Comparison of ENCODE assay signal across 1 cellular context in the genomic region with DNA sequence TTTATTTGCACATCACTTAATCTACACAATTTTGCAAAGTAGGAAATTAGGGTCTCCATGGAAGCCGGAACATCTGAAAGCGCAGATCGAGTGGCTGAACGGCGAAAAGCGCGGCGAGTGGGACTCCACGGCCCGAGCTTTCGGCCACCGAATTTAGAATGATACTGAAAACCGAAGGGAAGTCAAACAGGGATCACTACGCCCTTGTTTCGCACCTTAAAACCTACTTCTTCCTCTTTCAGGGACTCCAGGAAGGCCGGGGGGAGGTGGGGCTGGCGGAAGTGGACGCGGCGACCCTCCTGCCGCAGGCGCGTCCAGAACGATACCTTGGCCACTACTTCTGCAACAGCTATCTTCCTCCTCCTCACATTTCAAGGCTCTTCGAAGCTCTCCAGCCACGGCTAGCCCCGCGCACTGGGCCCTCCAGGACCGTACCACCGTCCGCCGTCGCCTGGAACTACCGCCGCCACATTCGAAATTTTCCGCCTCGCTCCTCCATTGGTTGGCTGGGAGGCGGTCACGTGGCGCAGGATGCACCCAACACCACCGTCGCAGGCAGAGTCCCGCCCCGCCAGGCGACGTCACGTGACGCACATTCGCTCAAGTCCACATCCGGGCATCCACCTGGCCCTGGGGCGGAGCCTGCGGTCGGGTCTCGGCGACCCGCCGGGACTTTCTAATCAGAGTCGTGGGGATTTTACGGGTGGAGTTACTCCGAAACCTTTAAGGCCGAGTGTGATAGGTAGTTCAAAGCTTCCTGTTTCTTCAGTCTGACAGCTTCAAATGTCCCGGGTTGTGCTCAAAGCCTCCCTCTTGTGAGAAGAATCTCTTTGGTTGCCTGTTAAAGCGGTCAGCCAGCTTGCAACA.
TF ChIP-seq lines count a peak whose summit lies in the region.

A gene (minus strand): TSS at position 474 of the 867 bp plus-strand sequence. CDS start 2,179 bp downstream, outside the sequence.

TF ChIP-seq in GM23338, 12 proteins besides CTCF, POLR2A, EP300 and RAD21:
- TF ChIP-seq STAT1 (IDR thresholded peaks at IDR 0.05; ENCODE audit: unreplicated experiment) (no peak), ZNF331 (CRISPR knock-in tag; IDR thresholded peaks at IDR 0.05; ENCODE audit: low read depth) (no peak), EZH2phosphoT487 (IDR thresholded peaks at IDR 0.05; ENCODE audit: unreplicated experiment) (no peak), ZNF114 (CRISPR knock-in tag; IDR thresholded peaks at IDR 0.05) (no peak), JUNB (IDR thresholded peaks at IDR 0.05; ENCODE audit: unreplicated experiment) (no peak), POLR2AphosphoS5 (IDR thresholded peaks at IDR 0.05; ENCODE audit: low read depth) (peak; percentile 89), CREB1 (CRISPR knock-in tag; IDR thresholded peaks at IDR 0.05; ENCODE audit: low read depth) (peak; percentile 89), NANOG (IDR thresholded peaks at IDR 0.05; ENCODE audit: borderline replicate concordance) (no peak), EZH2 (IDR thresholded peaks at IDR 0.05; ENCODE audit: low read depth, unreplicated experiment) (no peak)
- TF ChIP-seq, protein P1, sequence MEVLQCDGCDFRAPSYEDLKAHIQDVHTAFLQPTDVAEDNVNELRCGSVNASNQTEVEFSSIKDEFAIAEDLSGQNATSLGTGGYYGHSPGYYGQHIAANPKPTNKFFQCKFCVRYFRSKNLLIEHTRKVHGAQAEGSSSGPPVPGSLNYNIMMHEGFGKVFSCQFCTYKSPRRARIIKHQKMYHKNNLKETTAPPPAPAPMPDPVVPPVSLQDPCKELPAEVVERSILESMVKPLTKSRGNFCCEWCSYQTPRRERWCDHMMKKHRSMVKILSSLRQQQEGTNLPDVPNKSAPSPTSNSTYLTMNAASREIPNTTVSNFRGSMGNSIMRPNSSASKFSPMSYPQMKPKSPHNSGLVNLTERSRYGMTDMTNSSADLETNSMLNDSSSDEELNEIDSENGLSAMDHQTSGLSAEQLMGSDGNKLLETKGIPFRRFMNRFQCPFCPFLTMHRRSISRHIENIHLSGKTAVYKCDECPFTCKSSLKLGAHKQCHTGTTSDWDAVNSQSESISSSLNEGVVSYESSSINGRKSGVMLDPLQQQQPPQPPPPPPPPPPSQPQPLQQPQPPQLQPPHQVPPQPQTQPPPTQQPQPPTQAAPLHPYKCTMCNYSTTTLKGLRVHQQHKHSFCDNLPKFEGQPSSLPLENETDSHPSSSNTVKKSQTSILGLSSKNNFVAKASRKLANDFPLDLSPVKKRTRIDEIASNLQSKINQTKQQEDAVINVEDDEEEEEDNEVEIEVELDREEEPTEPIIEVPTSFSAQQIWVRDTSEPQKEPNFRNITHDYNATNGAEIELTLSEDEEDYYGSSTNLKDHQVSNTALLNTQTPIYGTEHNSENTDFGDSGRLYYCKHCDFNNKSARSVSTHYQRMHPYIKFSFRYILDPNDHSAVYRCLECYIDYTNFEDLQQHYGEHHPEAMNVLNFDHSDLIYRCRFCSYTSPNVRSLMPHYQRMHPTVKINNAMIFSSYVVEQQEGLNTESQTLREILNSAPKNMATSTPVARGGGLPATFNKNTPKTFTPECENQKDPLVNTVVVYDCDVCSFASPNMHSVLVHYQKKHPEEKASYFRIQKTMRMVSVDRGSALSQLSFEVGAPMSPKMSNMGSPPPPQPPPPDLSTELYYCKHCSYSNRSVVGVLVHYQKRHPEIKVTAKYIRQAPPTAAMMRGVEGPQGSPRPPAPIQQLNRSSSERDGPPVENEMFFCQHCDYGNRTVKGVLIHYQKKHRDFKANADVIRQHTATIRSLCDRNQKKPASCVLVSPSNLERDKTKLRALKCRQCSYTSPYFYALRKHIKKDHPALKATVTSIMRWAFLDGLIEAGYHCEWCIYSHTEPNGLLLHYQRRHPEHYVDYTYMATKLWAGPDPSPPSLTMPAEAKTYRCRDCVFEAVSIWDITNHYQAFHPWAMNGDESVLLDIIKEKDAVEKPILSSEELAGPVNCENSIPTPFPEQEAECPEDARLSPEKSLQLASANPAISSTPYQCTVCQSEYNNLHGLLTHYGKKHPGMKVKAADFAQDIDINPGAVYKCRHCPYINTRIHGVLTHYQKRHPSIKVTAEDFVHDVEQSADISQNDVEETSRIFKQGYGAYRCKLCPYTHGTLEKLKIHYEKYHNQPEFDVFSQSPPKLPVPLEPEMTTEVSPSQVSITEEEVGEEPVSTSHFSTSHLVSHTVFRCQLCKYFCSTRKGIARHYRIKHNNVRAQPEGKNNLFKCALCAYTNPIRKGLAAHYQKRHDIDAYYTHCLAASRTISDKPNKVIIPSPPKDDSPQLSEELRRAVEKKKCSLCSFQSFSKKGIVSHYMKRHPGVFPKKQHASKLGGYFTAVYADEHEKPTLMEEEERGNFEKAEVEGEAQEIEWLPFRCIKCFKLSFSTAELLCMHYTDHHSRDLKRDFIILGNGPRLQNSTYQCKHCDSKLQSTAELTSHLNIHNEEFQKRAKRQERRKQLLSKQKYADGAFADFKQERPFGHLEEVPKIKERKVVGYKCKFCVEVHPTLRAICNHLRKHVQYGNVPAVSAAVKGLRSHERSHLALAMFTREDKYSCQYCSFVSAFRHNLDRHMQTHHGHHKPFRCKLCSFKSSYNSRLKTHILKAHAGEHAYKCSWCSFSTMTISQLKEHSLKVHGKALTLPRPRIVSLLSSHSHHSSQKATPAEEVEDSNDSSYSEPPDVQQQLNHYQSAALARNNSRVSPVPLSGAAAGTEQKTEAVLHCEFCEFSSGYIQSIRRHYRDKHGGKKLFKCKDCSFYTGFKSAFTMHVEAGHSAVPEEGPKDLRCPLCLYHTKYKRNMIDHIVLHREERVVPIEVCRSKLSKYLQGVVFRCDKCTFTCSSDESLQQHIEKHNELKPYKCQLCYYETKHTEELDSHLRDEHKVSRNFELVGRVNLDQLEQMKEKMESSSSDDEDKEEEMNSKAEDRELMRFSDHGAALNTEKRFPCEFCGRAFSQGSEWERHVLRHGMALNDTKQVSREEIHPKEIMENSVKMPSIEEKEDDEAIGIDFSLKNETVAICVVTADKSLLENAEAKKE (CRISPR knock-in tag; IDR thresholded peaks at IDR 0.05): no peak
- TF ChIP-seq, protein P2, sequence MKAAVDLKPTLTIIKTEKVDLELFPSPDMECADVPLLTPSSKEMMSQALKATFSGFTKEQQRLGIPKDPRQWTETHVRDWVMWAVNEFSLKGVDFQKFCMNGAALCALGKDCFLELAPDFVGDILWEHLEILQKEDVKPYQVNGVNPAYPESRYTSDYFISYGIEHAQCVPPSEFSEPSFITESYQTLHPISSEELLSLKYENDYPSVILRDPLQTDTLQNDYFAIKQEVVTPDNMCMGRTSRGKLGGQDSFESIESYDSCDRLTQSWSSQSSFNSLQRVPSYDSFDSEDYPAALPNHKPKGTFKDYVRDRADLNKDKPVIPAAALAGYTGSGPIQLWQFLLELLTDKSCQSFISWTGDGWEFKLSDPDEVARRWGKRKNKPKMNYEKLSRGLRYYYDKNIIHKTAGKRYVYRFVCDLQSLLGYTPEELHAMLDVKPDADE (IDR thresholded peaks at IDR 0.05): peak; percentile 37; the same call in 1 of the 2 replicates
- TF ChIP-seq, protein P3, sequence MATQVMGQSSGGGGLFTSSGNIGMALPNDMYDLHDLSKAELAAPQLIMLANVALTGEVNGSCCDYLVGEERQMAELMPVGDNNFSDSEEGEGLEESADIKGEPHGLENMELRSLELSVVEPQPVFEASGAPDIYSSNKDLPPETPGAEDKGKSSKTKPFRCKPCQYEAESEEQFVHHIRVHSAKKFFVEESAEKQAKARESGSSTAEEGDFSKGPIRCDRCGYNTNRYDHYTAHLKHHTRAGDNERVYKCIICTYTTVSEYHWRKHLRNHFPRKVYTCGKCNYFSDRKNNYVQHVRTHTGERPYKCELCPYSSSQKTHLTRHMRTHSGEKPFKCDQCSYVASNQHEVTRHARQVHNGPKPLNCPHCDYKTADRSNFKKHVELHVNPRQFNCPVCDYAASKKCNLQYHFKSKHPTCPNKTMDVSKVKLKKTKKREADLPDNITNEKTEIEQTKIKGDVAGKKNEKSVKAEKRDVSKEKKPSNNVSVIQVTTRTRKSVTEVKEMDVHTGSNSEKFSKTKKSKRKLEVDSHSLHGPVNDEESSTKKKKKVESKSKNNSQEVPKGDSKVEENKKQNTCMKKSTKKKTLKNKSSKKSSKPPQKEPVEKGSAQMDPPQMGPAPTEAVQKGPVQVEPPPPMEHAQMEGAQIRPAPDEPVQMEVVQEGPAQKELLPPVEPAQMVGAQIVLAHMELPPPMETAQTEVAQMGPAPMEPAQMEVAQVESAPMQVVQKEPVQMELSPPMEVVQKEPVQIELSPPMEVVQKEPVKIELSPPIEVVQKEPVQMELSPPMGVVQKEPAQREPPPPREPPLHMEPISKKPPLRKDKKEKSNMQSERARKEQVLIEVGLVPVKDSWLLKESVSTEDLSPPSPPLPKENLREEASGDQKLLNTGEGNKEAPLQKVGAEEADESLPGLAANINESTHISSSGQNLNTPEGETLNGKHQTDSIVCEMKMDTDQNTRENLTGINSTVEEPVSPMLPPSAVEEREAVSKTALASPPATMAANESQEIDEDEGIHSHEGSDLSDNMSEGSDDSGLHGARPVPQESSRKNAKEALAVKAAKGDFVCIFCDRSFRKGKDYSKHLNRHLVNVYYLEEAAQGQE (IDR thresholded peaks at IDR 0.05; ENCODE audit: unreplicated experiment): no peak
